ENCODE assay signal across 27 cellular contexts in the genomic region with DNA sequence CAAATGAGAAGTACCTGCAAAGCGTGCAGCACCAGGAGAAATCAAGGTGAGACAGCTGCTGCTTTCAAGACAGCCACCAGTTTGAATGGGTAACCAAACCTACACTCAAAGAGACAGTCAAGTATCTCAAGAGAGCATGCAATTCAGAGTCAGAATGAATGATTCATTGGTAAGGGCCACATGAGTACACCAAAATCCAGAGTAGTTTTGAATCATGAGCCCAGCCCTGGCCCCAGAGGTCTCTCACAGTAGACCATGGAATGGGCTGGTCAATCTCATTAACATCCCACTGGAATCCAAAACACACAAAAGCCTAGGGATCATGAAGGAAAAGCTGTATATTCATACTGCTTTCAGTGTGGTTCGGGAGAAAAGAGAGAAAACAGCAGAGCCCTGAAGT.
"Had no signal": no experiment of that assay in that cellular context is flagged by ENCODE, and none has a peak within 500 bp of the region (broad histone marks: within the 10 kb centered on the region; RNA-seq: fewer than 3 reads in every experiment).

No MANE protein-coding gene starts in this region.

- H3K9me3 Mint-ChIP-seq: activated CD4-positive, alpha-beta memory T cell treated with anti-CD3 and anti-CD28 coated beads, Interleukin-2, amount 10 ng/mL, durations not matched to agents 7 days and 5 days; activated naive CD4-positive, alpha-beta T cell treated with anti-CD3 and anti-CD28 coated beads, Interleukin-2, amount 10 ng/mL, durations not matched to agents 7 days and 5 days; activated naive CD8-positive, alpha-beta T cell treated with anti-CD3 and anti-CD28 coated beads for 36 hours; central memory CD8-positive, alpha-beta T cell had no signal

- H3K9ac ChIP-seq: KMS-11 had no signal

- H3K27ac Mint-ChIP-seq: activated CD4-positive, alpha-beta memory T cell treated with anti-CD3 and anti-CD28 coated beads, Interleukin-2, amount 10 ng/mL, durations not matched to agents 7 days and 5 days; activated CD8-positive, alpha-beta memory T cell treated with anti-CD3 and anti-CD28 coated beads, Interleukin-2, amount 10 ng/mL, durations not matched to agents 7 days and 5 days; activated naive CD4-positive, alpha-beta T cell treated with anti-CD3 and anti-CD28 coated beads, Interleukin-2, amount 10 ng/mL, durations not matched to agents 7 days and 5 days; activated naive CD8-positive, alpha-beta T cell treated with anti-CD3 and anti-CD28 coated beads for 36 hours had no signal

- H3K36me3 ChIP-seq: ascending aorta, cardiac muscle cell, WERI-Rb-1 had no signal

- H3K36me3 Mint-ChIP-seq: activated CD8-positive, alpha-beta memory T cell treated with anti-CD3 and anti-CD28 coated beads, Interleukin-2, amount 10 ng/mL, durations not matched to agents 7 days and 5 days; activated naive CD4-positive, alpha-beta T cell treated with anti-CD3 and anti-CD28 coated beads, Interleukin-2, amount 10 ng/mL, durations not matched to agents 7 days and 5 days; activated naive CD8-positive, alpha-beta T cell treated with anti-CD3 and anti-CD28 coated beads for 36 hours had no signal

- H3K27me3 Mint-ChIP-seq: activated naive CD4-positive, alpha-beta T cell treated with anti-CD3 and anti-CD28 coated beads, Interleukin-2, amount 10 ng/mL, durations not matched to agents 7 days and 5 days; activated naive CD8-positive, alpha-beta T cell treated with anti-CD3 and anti-CD28 coated beads for 36 hours had no signal

- H3K4me3 Mint-ChIP-seq: activated CD4-positive, alpha-beta memory T cell treated with anti-CD3 and anti-CD28 coated beads, Interleukin-2, amount 10 ng/mL, durations not matched to agents 7 days and 5 days; activated CD8-positive, alpha-beta memory T cell treated with anti-CD3 and anti-CD28 coated beads, Interleukin-2, amount 10 ng/mL, durations not matched to agents 7 days and 5 days; activated naive CD4-positive, alpha-beta T cell treated with anti-CD3 and anti-CD28 coated beads, Interleukin-2, amount 10 ng/mL, durations not matched to agents 7 days and 5 days; activated naive CD8-positive, alpha-beta T cell treated with anti-CD3 and anti-CD28 coated beads for 36 hours; central memory CD8-positive, alpha-beta T cell had no signal

- H3K4me3 ChIP-seq: ascending aorta, cardiac muscle cell, PC-9 had no signal

- H3K4me1 Mint-ChIP-seq: activated CD4-positive, alpha-beta memory T cell treated with anti-CD3 and anti-CD28 coated beads, Interleukin-2, amount 10 ng/mL, durations not matched to agents 7 days and 5 days; activated CD8-positive, alpha-beta memory T cell treated with anti-CD3 and anti-CD28 coated beads, Interleukin-2, amount 10 ng/mL, durations not matched to agents 7 days and 5 days; activated naive CD4-positive, alpha-beta T cell treated with anti-CD3 and anti-CD28 coated beads, Interleukin-2, amount 10 ng/mL, durations not matched to agents 7 days and 5 days; activated naive CD8-positive, alpha-beta T cell treated with anti-CD3 and anti-CD28 coated beads for 36 hours; central memory CD8-positive, alpha-beta T cell had no signal

- H3K9me3 ChIP-seq: ascending aorta had no signal

- H3K27me3 ChIP-seq: ascending aorta, cardiac muscle cell had no signal

- ATAC-seq: activated CD8-positive, alpha-beta memory T cell treated with anti-CD3 and anti-CD28 coated beads, Interleukin-2, amount 10 ng/mL, durations not matched to agents 7 days and 5 days had no signal

- DNase-seq: activated CD4-positive, alpha-beta memory T cell treated with anti-CD3 and anti-CD28 coated beads, Interleukin-2, amount 10 ng/mL, durations not matched to agents 7 days and 5 days; activated CD4-positive, alpha-beta T cell treated with anti-CD3 and anti-CD28 coated beads for 1 hour; activated CD4-positive, alpha-beta T cell treated with anti-CD3 and anti-CD28 coated beads for 48 hours; activated CD4-positive, CD25-positive, alpha-beta regulatory T cell; activated CD8-positive, alpha-beta memory T cell treated with anti-CD3 and anti-CD28 coated beads for 24 hours; activated CD8-positive, alpha-beta memory T cell treated with anti-CD3 and anti-CD28 coated beads, Interleukin-2, amount 10 ng/mL, durations not matched to agents 7 days and 5 days; activated CD8-positive, alpha-beta memory T cell treated with anti-CD3 and anti-CD28 coated beads, Interleukin-2, amount 50 U/mL, for 48 hours; activated gamma-delta T cell treated with Interleukin-2 at 50 U/mL for 16 hours; activated naive CD4-positive, alpha-beta T cell treated with anti-CD3 and anti-CD28 coated beads, Interleukin-2, amount 10 ng/mL, durations not matched to agents 7 days and 5 days; activated naive CD8-positive, alpha-beta T cell treated with anti-CD3 and anti-CD28 coated beads for 36 hours; amniotic stem cell; NCI-H1092 treated with DMSO at 0.1 percent for 48 hours; NCI-H146; NCI-H2029 treated with DMSO at 0.1 percent for 48 hours; NCI-H226; NCI-H524 treated with DMSO at 0.1 percent for 48 hours; PC-9; Right ventricle myocardium superior; SW 1271; T-helper 1 cell; T-helper 2 cell; T-helper 9 cell had no signal

- H3K27ac ChIP-seq: ascending aorta, cardiac muscle cell, KMS-11, PC-9, WERI-Rb-1 had no signal
